In the genomic region with DNA sequence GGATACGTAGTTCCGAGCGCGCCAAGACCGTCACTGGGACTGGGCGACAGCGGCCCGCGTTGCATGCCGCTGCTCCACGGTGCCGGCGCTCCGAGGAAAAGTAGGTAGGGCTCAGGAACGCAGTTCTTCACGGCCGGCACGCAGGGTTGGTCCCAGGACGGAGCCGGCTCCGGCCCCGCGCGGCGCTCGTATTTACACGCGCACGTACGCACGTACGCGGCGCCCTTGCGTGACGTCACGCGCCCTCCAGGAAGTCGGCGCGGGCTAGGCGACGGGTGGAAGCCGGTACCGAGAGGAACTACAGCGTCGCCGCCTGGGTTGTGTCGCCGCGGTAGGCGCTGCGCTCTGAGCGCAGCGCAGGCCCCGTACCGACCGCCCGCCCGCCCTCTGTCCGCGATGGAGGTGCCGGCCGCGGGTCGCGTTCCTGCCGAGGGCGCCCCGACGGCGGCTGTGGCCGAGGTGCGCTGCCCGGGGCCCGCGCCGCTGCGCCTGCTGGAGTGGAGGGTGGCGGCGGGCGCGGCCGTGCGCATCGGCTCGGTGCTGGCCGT, we compare ENCODE assay signal across 1 cellular context.
TF ChIP-seq lines count a peak whose summit lies in the region.

A gene with protein sequence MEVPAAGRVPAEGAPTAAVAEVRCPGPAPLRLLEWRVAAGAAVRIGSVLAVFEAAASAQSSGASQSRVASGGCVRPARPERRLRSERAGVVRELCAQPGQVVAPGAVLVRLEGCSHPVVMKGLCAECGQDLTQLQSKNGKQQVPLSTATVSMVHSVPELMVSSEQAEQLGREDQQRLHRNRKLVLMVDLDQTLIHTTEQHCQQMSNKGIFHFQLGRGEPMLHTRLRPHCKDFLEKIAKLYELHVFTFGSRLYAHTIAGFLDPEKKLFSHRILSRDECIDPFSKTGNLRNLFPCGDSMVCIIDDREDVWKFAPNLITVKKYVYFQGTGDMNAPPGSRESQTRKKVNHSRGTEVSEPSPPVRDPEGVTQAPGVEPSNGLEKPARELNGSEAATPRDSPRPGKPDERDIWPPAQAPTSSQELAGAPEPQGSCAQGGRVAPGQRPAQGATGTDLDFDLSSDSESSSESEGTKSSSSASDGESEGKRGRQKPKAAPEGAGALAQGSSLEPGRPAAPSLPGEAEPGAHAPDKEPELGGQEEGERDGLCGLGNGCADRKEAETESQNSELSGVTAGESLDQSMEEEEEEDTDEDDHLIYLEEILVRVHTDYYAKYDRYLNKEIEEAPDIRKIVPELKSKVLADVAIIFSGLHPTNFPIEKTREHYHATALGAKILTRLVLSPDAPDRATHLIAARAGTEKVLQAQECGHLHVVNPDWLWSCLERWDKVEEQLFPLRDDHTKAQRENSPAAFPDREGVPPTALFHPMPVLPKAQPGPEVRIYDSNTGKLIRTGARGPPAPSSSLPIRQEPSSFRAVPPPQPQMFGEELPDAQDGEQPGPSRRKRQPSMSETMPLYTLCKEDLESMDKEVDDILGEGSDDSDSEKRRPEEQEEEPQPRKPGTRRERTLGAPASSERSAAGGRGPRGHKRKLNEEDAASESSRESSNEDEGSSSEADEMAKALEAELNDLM (plus strand): TSS at position 252 of the 548 bp plus-strand sequence. CDS start 145 bp downstream, at position 397.

TF ChIP-seq in HepG2, 621 proteins besides CTCF, POLR2A, EP300 and RAD21 (continued from another document and continues in another):
- TF ChIP-seq, protein P1, sequence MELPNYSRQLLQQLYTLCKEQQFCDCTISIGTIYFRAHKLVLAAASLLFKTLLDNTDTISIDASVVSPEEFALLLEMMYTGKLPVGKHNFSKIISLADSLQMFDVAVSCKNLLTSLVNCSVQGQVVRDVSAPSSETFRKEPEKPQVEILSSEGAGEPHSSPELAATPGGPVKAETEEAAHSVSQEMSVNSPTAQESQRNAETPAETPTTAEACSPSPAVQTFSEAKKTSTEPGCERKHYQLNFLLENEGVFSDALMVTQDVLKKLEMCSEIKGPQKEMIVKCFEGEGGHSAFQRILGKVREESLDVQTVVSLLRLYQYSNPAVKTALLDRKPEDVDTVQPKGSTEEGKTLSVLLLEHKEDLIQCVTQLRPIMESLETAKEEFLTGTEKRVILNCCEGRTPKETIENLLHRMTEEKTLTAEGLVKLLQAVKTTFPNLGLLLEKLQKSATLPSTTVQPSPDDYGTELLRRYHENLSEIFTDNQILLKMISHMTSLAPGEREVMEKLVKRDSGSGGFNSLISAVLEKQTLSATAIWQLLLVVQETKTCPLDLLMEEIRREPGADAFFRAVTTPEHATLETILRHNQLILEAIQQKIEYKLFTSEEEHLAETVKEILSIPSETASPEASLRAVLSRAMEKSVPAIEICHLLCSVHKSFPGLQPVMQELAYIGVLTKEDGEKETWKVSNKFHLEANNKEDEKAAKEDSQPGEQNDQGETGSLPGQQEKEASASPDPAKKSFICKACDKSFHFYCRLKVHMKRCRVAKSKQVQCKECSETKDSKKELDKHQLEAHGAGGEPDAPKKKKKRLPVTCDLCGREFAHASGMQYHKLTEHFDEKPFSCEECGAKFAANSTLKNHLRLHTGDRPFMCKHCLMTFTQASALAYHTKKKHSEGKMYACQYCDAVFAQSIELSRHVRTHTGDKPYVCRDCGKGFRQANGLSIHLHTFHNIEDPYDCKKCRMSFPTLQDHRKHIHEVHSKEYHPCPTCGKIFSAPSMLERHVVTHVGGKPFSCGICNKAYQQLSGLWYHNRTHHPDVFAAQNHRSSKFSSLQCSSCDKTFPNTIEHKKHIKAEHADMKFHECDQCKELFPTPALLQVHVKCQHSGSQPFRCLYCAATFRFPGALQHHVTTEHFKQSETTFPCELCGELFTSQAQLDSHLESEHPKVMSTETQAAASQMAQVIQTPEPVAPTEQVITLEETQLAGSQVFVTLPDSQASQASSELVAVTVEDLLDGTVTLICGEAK (IDR thresholded peaks at IDR 0.05) = no peak
- TF ChIP-seq, protein P1 (CRISPR knock-in tag; IDR thresholded peaks at IDR 0.05) = 0 out of 2 replicates have a peak, but pooled peaks have one; percentile 9
- no peak for TF ChIP-seq PAX8 (CRISPR knock-in tag; IDR thresholded peaks at IDR 0.05; ENCODE audit: borderline replicate concordance)
- peak; percentile 6 for TF ChIP-seq HCFC1 (IDR thresholded peaks at IDR 0.05; ENCODE audit: low read depth, low read length)
- TF ChIP-seq ZNF292 (CRISPR knock-in tag; IDR thresholded peaks at IDR 0.05; ENCODE audit: borderline replicate concordance, low read depth) = 0 out of 2 replicates have a peak, but pooled peaks have one; percentile 42
- no peak for TF ChIP-seq ZNF530 (CRISPR knock-in tag; IDR thresholded peaks at IDR 0.05; ENCODE audit: low read depth)
- TF ChIP-seq NFIC (IDR thresholded peaks at IDR 0.05; ENCODE audit: low read length) = no peak
- TF ChIP-seq ELF1 (CRISPR knock-in tag; IDR thresholded peaks at IDR 0.05) = peak; percentile 95
- TF ChIP-seq ZNF768 (CRISPR knock-in tag; IDR thresholded peaks at IDR 0.05) = no peak
- 0 out of 4 replicates have a peak, but pooled peaks of 1 of the 2 experiments have one; percentile 7 for TF ChIP-seq KLF16 (CRISPR knock-in tag; IDR thresholded peaks at IDR 0.05)
- 0 out of 2 replicates have a peak, but pooled peaks have one; percentile 38 for TF ChIP-seq NCOA1 (CRISPR knock-in tag; IDR thresholded peaks at IDR 0.05)
- no peak for TF ChIP-seq ZNF614 (CRISPR knock-in tag; IDR thresholded peaks at IDR 0.05; ENCODE audit: borderline replicate concordance)
- peak; percentile 36; the same call in 1 of the 2 replicates for TF ChIP-seq JUND (CRISPR knock-in tag; IDR thresholded peaks at IDR 0.05)
- TF ChIP-seq ZNF883 (CRISPR knock-in tag; IDR thresholded peaks at IDR 0.05; ENCODE audit: not compliant biosample characterization) = peak; percentile 20
- TF ChIP-seq, protein P2, sequence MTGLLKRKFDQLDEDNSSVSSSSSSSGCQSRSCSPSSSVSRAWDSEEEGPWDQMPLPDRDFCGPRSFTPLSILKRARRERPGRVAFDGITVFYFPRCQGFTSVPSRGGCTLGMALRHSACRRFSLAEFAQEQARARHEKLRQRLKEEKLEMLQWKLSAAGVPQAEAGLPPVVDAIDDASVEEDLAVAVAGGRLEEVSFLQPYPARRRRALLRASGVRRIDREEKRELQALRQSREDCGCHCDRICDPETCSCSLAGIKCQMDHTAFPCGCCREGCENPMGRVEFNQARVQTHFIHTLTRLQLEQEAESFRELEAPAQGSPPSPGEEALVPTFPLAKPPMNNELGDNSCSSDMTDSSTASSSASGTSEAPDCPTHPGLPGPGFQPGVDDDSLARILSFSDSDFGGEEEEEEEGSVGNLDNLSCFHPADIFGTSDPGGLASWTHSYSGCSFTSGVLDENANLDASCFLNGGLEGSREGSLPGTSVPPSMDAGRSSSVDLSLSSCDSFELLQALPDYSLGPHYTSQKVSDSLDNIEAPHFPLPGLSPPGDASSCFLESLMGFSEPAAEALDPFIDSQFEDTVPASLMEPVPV (CRISPR knock-in tag; IDR thresholded peaks at IDR 0.05) = peak; percentile 42; the same call in 1 of the 2 replicates
- TF ChIP-seq, protein P3, sequence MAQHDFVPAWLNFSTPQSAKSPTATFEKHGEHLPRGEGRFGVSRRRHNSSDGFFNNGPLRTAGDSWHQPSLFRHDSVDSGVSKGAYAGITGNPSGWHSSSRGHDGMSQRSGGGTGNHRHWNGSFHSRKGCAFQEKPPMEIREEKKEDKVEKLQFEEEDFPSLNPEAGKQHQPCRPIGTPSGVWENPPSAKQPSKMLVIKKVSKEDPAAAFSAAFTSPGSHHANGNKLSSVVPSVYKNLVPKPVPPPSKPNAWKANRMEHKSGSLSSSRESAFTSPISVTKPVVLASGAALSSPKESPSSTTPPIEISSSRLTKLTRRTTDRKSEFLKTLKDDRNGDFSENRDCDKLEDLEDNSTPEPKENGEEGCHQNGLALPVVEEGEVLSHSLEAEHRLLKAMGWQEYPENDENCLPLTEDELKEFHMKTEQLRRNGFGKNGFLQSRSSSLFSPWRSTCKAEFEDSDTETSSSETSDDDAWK (CRISPR knock-in tag; IDR thresholded peaks at IDR 0.05) = no peak
- TF ChIP-seq, protein P4, sequence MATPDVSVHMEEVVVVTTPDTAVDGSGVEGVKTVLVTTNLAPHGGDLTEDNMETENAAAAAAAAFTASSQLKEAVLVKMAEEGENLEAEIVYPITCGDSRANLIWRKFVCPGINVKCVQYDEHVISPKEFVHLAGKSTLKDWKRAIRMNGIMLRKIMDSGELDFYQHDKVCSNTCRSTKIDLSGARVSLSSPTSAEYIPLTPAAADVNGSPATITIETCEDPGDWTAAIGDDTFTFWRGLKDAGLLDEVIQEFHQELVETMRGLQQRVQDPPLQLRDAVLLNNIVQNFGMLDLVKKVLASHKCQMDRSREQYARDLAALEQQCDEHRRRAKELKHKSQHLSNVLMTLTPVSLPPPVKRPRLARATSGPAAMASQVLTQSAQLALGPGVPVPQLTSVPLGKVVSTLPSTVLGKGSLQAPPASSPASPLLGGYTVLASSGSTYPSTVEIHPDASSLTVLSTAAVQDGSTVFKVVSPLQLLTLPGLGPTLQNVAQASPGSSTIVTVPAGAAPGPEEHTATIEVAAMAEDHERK (CRISPR knock-in tag; IDR thresholded peaks at IDR 0.05; ENCODE audit: low read depth) = peak; percentile 98
- 0 out of 2 replicates have a peak, but pooled peaks have one; percentile 22 for TF ChIP-seq ZNF674 (CRISPR knock-in tag; IDR thresholded peaks at IDR 0.05; ENCODE audit: low read depth)
- TF ChIP-seq, protein P5, sequence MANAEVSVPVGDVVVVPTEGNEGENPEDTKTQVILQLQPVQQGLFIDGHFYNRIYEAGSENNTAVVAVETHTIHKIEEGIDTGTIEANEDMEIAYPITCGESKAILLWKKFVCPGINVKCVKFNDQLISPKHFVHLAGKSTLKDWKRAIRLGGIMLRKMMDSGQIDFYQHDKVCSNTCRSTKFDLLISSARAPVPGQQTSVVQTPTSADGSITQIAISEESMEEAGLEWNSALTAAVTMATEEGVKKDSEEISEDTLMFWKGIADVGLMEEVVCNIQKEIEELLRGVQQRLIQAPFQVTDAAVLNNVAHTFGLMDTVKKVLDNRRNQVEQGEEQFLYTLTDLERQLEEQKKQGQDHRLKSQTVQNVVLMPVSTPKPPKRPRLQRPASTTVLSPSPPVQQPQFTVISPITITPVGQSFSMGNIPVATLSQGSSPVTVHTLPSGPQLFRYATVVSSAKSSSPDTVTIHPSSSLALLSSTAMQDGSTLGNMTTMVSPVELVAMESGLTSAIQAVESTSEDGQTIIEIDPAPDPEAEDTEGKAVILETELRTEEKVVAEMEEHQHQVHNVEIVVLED (CRISPR knock-in tag; IDR thresholded peaks at IDR 0.05; ENCODE audit: borderline replicate concordance) = peak; percentile 98
- TF ChIP-seq, protein P6, sequence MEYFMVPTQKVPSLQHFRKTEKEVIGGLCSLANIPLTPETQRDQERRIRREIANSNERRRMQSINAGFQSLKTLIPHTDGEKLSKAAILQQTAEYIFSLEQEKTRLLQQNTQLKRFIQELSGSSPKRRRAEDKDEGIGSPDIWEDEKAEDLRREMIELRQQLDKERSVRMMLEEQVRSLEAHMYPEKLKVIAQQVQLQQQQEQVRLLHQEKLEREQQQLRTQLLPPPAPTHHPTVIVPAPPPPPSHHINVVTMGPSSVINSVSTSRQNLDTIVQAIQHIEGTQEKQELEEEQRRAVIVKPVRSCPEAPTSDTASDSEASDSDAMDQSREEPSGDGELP (IDR thresholded peaks at IDR 0.05; ENCODE audit: borderline replicate concordance, low read depth) = no peak
- TF ChIP-seq, protein P7, sequence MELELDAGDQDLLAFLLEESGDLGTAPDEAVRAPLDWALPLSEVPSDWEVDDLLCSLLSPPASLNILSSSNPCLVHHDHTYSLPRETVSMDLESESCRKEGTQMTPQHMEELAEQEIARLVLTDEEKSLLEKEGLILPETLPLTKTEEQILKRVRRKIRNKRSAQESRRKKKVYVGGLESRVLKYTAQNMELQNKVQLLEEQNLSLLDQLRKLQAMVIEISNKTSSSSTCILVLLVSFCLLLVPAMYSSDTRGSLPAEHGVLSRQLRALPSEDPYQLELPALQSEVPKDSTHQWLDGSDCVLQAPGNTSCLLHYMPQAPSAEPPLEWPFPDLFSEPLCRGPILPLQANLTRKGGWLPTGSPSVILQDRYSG (CRISPR knock-in tag; IDR thresholded peaks at IDR 0.05) = no peak
- no peak for TF ChIP-seq JUNB (CRISPR knock-in tag; IDR thresholded peaks at IDR 0.05; ENCODE audit: borderline replicate concordance)
- no peak for TF ChIP-seq HOXD1 (CRISPR knock-in tag; IDR thresholded peaks at IDR 0.05)
- TF ChIP-seq, protein P8, sequence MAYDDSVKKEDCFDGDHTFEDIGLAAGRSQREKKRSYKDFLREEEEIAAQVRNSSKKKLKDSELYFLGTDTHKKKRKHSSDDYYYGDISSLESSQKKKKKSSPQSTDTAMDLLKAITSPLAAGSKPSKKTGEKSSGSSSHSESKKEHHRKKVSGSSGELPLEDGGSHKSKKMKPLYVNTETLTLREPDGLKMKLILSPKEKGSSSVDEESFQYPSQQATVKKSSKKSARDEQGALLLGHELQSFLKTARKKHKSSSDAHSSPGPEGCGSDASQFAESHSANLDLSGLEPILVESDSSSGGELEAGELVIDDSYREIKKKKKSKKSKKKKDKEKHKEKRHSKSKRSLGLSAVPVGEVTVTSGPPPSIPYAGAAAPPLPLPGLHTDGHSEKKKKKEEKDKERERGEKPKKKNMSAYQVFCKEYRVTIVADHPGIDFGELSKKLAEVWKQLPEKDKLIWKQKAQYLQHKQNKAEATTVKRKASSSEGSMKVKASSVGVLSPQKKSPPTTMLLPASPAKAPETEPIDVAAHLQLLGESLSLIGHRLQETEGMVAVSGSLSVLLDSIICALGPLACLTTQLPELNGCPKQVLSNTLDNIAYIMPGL (CRISPR knock-in tag; IDR thresholded peaks at IDR 0.05; ENCODE audit: borderline replicate concordance in 1 of 2, low read depth in 1 of 2) = 0 out of 4 replicates have a peak, but pooled peaks of 1 of the 2 experiments have one; percentile 37
- peak; percentile 60; the same call in 1 of the 2 replicates for TF ChIP-seq KAT8 (CRISPR knock-in tag; IDR thresholded peaks at IDR 0.05)
